In the genomic region with DNA sequence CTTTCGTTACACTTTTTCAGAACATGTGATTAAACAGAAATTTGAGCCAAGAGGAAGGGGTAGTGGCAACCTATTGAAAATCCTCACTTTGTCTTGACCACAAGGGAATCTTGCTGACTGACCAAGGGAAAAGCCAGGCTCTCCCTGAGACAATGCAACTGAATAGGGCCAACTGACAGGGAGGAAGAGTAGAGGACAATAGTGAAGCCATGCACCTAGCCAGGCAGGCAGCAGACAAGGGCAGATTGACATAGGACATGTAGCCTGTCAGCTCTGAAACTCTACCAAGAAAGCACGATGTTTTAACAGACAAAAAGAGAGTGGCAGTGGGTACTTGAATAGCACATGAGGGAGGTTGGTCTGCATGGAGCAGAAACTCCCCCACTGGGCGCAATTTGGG, we compare ENCODE assay signal across 30 cellular contexts.
"Had no signal": no experiment of that assay in that cellular context is flagged by ENCODE, and none has a peak within 500 bp of the region (broad histone marks: within the 10 kb centered on the region; RNA-seq: fewer than 3 reads in every experiment).

No MANE protein-coding gene starts in this region.

- DNase-seq: activated CD4-positive, alpha-beta T cell treated with anti-CD3 and anti-CD28 coated beads for 4 hours; activated CD4-positive, alpha-beta T cell treated with anti-CD3 and anti-CD28 coated beads, Interleukin-2, amount 50 U/mL, for 4 hours; activated CD8-positive, alpha-beta memory T cell treated with anti-CD3 and anti-CD28 coated beads, Interleukin-2, amount 50 U/mL, for 4 hours; activated gamma-delta T cell treated with Interleukin-2 at 50 U/mL for 16 hours; activated naive CD4-positive, alpha-beta T cell treated with anti-CD3 and anti-CD28 coated beads, Interleukin-2, amount 50 U/mL, for 16 hours; activated T-cell treated with anti-CD3 and anti-CD28 coated beads, Interleukin-2, amount 50 U/mL, for 24 hours; dermis blood vessel endothelial cell; effector memory CD4-positive, alpha-beta T cell; foreskin fibroblast; head of caudate nucleus; hippocampal formation; left cardiac atrium; left ventricle myocardium superior; naive thymus-derived CD4-positive, alpha-beta T cell; ovary; retina; stimulated activated CD4-positive, alpha-beta T cell treated with anti-CD3 and anti-CD28 coated beads, Interleukin-12 subunit alpha, Interleukin-12 subunit beta, amount 100 ng/mL, for 4 hours; stimulated activated CD4-positive, alpha-beta T cell treated with anti-CD3 and anti-CD28 coated beads, Interleukin-4, amount 100 ng/mL, for 1 hour; substantia nigra; T-cell; uterus had no signal

- H3K4me1 ChIP-seq: uterus had no signal

- H3K9me3 Mint-ChIP-seq: activated T-cell treated with anti-CD3 and anti-CD28 coated beads, Interleukin-2, amount 50 U/mL, for 24 hours; stimulated activated naive CD8-positive, alpha-beta T cell treated with anti-CD3 and anti-CD28 coated beads, Interleukin-15, Interleukin-2, amounts not matched to agents 100 ng/mL and 50 ng/mL, for 24 hours had no signal

- ATAC-seq: left cardiac atrium; left ventricle myocardium superior; naive thymus-derived CD4-positive, alpha-beta T cell; sciatic nerve; T-cell had no signal

- H3K4me3 ChIP-seq: ovary, skin epidermis, uterus had no signal

- H3K27me3 Mint-ChIP-seq: activated T-cell treated with anti-CD3 and anti-CD28 coated beads, Interleukin-2, amount 50 U/mL, for 24 hours; central memory CD8-positive, alpha-beta T cell; naive thymus-derived CD4-positive, alpha-beta T cell; stimulated activated naive CD8-positive, alpha-beta T cell treated with anti-CD3 and anti-CD28 coated beads, Interleukin-15, Interleukin-2, amounts not matched to agents 100 ng/mL and 50 ng/mL, for 24 hours; T-cell had no signal

- H3K36me3 Mint-ChIP-seq: mesothelial cell of epicardium, T-cell, type B pancreatic cell had no signal

- H3K4me3 Mint-ChIP-seq: activated T-cell treated with anti-CD3 and anti-CD28 coated beads, Interleukin-2, amount 50 U/mL, for 24 hours; central memory CD8-positive, alpha-beta T cell; mesothelial cell of epicardium; naive thymus-derived CD4-positive, alpha-beta T cell; stimulated activated naive CD8-positive, alpha-beta T cell treated with anti-CD3 and anti-CD28 coated beads, Interleukin-15, Interleukin-2, amounts not matched to agents 100 ng/mL and 50 ng/mL, for 24 hours; T-cell; T-helper 2 cell treated with Interferon-gamma antibody and Interleukin-4, amounts not matched to agents 5 μg/mL and 100 μg/mL, for 36 hours; type B pancreatic cell had no signal

- H3K27ac Mint-ChIP-seq: activated T-cell treated with anti-CD3 and anti-CD28 coated beads, Interleukin-2, amount 50 U/mL, for 24 hours; mesothelial cell of epicardium; progenitor cell of endocrine pancreas; stimulated activated naive CD8-positive, alpha-beta T cell treated with anti-CD3 and anti-CD28 coated beads, Interleukin-15, Interleukin-2, amounts not matched to agents 100 ng/mL and 50 ng/mL, for 24 hours; T-cell; T-helper 2 cell treated with Interferon-gamma antibody and Interleukin-4, amounts not matched to agents 5 μg/mL and 100 μg/mL, for 36 hours; type B pancreatic cell had no signal

- H3K27ac ChIP-seq: neutrophil, ovary, skin epidermis, uterus had no signal

- H3K36me3 ChIP-seq: neutrophil, ovary, uterus had no signal

- H3K27me3 ChIP-seq: ovary, uterus had no signal

- H3K9me3 ChIP-seq: neutrophil, ovary, uterus had no signal
